In the genomic region with DNA sequence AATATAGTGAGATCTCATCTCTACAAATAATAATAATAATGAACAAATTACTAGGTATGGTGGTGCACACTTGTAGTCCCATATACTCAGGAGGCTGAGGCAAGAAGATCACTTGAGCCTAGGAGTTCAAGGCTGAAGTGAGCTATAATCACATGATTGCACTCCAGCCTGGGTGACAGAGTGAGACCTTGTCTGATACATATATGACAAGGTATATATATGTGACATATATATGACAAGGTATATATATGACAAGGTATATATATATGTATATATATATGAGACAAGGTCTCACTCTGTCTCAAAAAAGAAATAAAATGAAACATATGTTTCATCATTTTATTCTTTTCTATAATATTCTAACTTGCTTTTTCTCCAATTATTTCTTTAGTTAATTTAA, we compare ENCODE assay signal across 13 cellular contexts.
DNase-seq lines count a peak whose midpoint lies in the region; ATAC-seq and TF ChIP-seq lines count a peak whose summit lies in the region.
"Had no signal": no experiment of that assay in that cellular context is flagged by ENCODE, and none has a peak within 500 bp of the region (broad histone marks: within the 10 kb centered on the region; RNA-seq: fewer than 3 reads in every experiment).

No MANE protein-coding gene starts in this region.

- H3K4me1 ChIP-seq in MM.1S (ENCODE audit: low read length): peaks cover 23% of the 10 kb centered on the region

- H4K20me1 ChIP-seq in MM.1S (ENCODE audit: insufficient read depth, low read length): no peaks in the 10 kb centered on the region

- DNase-seq in MM.1S (no peak), COR-L47 (lab: John Stamatoyannopoulos, UW) (no peak), NCI-H2081 treated with DMSO at 0.1 percent for 48 hours (lab: John Stamatoyannopoulos, UW) (no peak), GM13976 (ENCODE audit: low spot score) (no peak), DMS79 treated with DMSO at 0.1 percent for 48 hours (lab: John Stamatoyannopoulos, UW) (no peak)
- DNase-seq: activated CD4-positive, alpha-beta T cell treated with anti-CD3 and anti-CD28 coated beads for 36 hours; occipital lobe; PC-9; small intestine had no signal

- ATAC-seq in GM19035 (IDR thresholded peaks at IDR 0.05; ENCODE audit: unreplicated experiment) (peak; percentile 23), GM21619 (IDR thresholded peaks at IDR 0.05; ENCODE audit: unreplicated experiment) (peak; percentile 27), HG03060 (IDR thresholded peaks at IDR 0.05; ENCODE audit: low read depth, unreplicated experiment) (peak; percentile 22)
- ATAC-seq: activated CD4-positive, alpha-beta T cell treated with anti-CD3 and anti-CD28 coated beads for 36 hours had no signal

- H3K27ac ChIP-seq in MM.1S (ENCODE audit: low read length): no peak overlapping the region
- H3K27ac ChIP-seq: C4-2B, PC-9 had no signal

- TF ChIP-seq CTCF in MM.1S (IDR thresholded peaks at IDR 0.05; ENCODE audit: low read length) (no peak), GM13976 (IDR thresholded peaks at IDR 0.05; ENCODE audit: borderline replicate concordance, control extremely low read depth, extremely low read depth, insufficient read depth, missing control alignments) (no peak)

- H3F3A ChIP-seq in MM.1S (ENCODE audit: insufficient read depth, low read length): peaks cover 7% of the 10 kb centered on the region; the same call in 1 of the 2 replicates

- H3K27me3 ChIP-seq in MM.1S (replicated peaks; ENCODE audit: insufficient read depth, low read length): no peaks in the 10 kb centered on the region

- in situ Hi-C loops in GM13976 (cut with MboI; ENCODE audit: low sequenced_read_pairs, unreplicated experiment): loop anchor here (25.0 kb wide), 1 partner anchor 806 kb away; no protein-coding TSS in a partner anchor

- H3K79me2 ChIP-seq in MM.1S (ENCODE audit: low read length): no peaks in the 10 kb centered on the region

- no peak overlapping the region for H2AFZ ChIP-seq in MM.1S (ENCODE audit: low read length)
- H2AFZ ChIP-seq: PC-9 had no signal

- no peaks in the 10 kb centered on the region for H3K36me3 ChIP-seq in MM.1S (replicated peaks; ENCODE audit: insufficient read depth, low read length)

- H3K9me2 ChIP-seq in MM.1S (replicated peaks; ENCODE audit: insufficient read depth, low read length): no peaks in the 10 kb centered on the region

- H3K9ac ChIP-seq in MM.1S (ENCODE audit: low read length): no peak overlapping the region

- H3K4me3 ChIP-seq in MM.1S (ENCODE audit: low read length): no peak overlapping the region
- H3K4me3 ChIP-seq: PC-9 had no signal

- no peaks in the 10 kb centered on the region for H3K9me3 ChIP-seq in MM.1S (replicated peaks; ENCODE audit: insufficient read depth, low read length)

- peak overlapping the region; percentile 44; the same call in 1 of the 2 replicates for H3K4me2 ChIP-seq in MM.1S (ENCODE audit: low read depth, low read length)
- H3K4me2 ChIP-seq: PC-9 had no signal
